In genomic region chr9:96599298-96599697, GRCh38 we compare ENCODE assay signal across 26 cellular contexts. TPM values are rescaled to one million over a fixed set of nuclear protein-coding genes. Genes with fewer than 3 reads are reported as not detected.
DNase-seq lines count a peak whose midpoint lies in the region; ATAC-seq, FAIRE-seq and TF ChIP-seq lines count a peak whose summit lies in the region.
"Had no signal": no experiment of that assay in that cellular context is flagged by ENCODE, and none has a peak within 500 bp of the region (broad histone marks: within the 10 kb centered on the region; RNA-seq: fewer than 3 reads in every experiment).

No MANE protein-coding gene starts in this region.

- no peak for TF ChIP-seq EP300 in GM12878 (IDR thresholded peaks at IDR 0.05; ENCODE audit: borderline replicate concordance in 1 of 2, control insufficient read depth in 1 of 2, low read depth in 2 of 2, low read length in 2 of 2)

- H3K4me2 ChIP-seq in GM12878 (ENCODE audit: control insufficient read depth, insufficient read depth), result no peak overlapping the region
- H3K4me2 ChIP-seq: hepatocyte had no signal

- no TSS peak for BruUV-seq in GM12878 (replicated peaks; lab: Mats Ljungman, UMichigan)

- no peaks in the 10 kb centered on the region for H4K20me1 ChIP-seq in GM12878 (ENCODE audit: control insufficient read depth, insufficient read depth)

- SMC1A ChIA-PET in GM12878 (lab: Charles Lee; ENCODE audit: uncharacterized antibody, unreplicated experiment), result no interaction called here

- TF ChIP-seq CTCF in GM12878 (IDR thresholded peaks at IDR 0.05 in 2 of 3, conservative IDR thresholded peaks at IDR 0.05 in 1 of 3; ENCODE audit: control insufficient read depth in 2 of 3, extremely low read depth in 1 of 3, insufficient read depth in 1 of 3, low read depth in 3 of 3, low read length in 3 of 3), result no peak
- TF ChIP-seq CTCF in foreskin fibroblast (IDR thresholded peaks at IDR 0.05; ENCODE audit: low read depth, low read length), result no peak
- TF ChIP-seq CTCF in left lung (IDR thresholded peaks at IDR 0.05), result no peak

- ATAC-seq in GM12878 (no peak), GM18511 (IDR thresholded peaks at IDR 0.05; ENCODE audit: unreplicated experiment) (no peak), HG02938 (IDR thresholded peaks at IDR 0.05; ENCODE audit: unreplicated experiment) (no peak), left lung (no peak)
- ATAC-seq: gastroesophageal sphincter; natural killer cell treated with Interleukin-12 subunit alpha and Interleukin-12 subunit beta and Interleukin-15 and Interleukin-18, amount 100 ng/mL, for 72 hours; stimulated activated memory B cell treated with anti-CD40 and anti-IgM and Interleukin-4, amounts not matched to agents 10 μg/mL and 1 μg/mL and 100 μg/mL, for 72 hours had no signal

- no peak for TF ChIP-seq POLR2A in GM12878 (IDR thresholded peaks at IDR 0.05; ENCODE audit: low read depth, low read length)

- H2AFZ ChIP-seq in GM12878 (ENCODE audit: control insufficient read depth, low read depth, low read length), result no peak overlapping the region
- H2AFZ ChIP-seq: hepatocyte had no signal

- no peak overlapping the region for H3K9ac ChIP-seq in GM12878 (ENCODE audit: control insufficient read depth, insufficient read depth, low read length)

- DNase-seq in AG20443 (ENCODE audit: low spot score) (peak; percentile 48), LHCN-M2 (ENCODE audit: low read depth) (peak; percentile 23), GM12878 (ENCODE audit: low read depth, low spot score) (no peak), foreskin fibroblast (peak; percentile 29 to 69), foreskin melanocyte (no peak), left lung (no peak)
- DNase-seq: activated CD4-positive, alpha-beta T cell treated with anti-CD3 and anti-CD28 coated beads for 4 hours; activated effector memory CD4-positive, alpha-beta T cell treated with Interleukin-2 at 50 U/mL for 16 hours; activated naive CD8-positive, alpha-beta T cell treated with anti-CD3 and anti-CD28 coated beads for 36 hours; cortex of kidney; DMS153; effector memory CD4-positive, alpha-beta T cell; mammary epithelial cell; NCI-H1417; NCI-H2029; NCI-H2227 treated with DMSO at 0.1 percent for 48 hours; T-helper 9 cell had no signal

- no peaks in the 10 kb centered on the region for H3K9me3 ChIP-seq in GM12878 (replicated peaks; ENCODE audit: control insufficient read depth, insufficient read depth, low read length)
- H3K9me3 ChIP-seq in left lung, result no peaks in the 10 kb centered on the region
- H3K9me3 ChIP-seq: ascending aorta, gastroesophageal sphincter, SJSA1 had no signal

- CTCF ChIA-PET in GM12878 (lab: Yijun Ruan, JAX), result no interaction called here

- RAD21 ChIA-PET in GM12878 (lab: Charles Lee; ENCODE audit: unreplicated experiment), result no interaction called here

- H3K27me3 ChIP-seq in GM12878 (replicated peaks in 1 of 2; ENCODE audit: control insufficient read depth in 2 of 2, insufficient read depth in 2 of 2, low read length in 1 of 2), result no peaks in the 10 kb centered on the region
- no peaks in the 10 kb centered on the region for H3K27me3 ChIP-seq in left lung
- H3K27me3 ChIP-seq: ascending aorta, gastroesophageal sphincter, hepatocyte, SJSA1 had no signal

- POLR2A ChIA-PET in GM12878 (lab: Charles Lee), result no interaction called here

- H3K36me3 ChIP-seq in GM12878 (ENCODE audit: control insufficient read depth in 2 of 2, insufficient read depth in 2 of 2, low read length in 1 of 2) (no peaks in the 10 kb centered on the region), left lung (no peaks in the 10 kb centered on the region)
- H3K36me3 ChIP-seq: ascending aorta, gastroesophageal sphincter, SJSA1 had no signal

- H3K4me1 ChIP-seq in GM12878 (ENCODE audit: control insufficient read depth, insufficient read depth, low read length) (no peaks in the 10 kb centered on the region), left lung (peaks cover 0 to 4% of the 10 kb centered on the region in 2 donors)
- H3K4me1 ChIP-seq: SJSA1 had no signal

- 100% methylated on average over 4 of the region's 5 CpGs for WGBS in GM12878 (ENCODE audit: insufficient coverage, insufficient replicate concordance, low lambda C conversion rate, missing lambda C conversion rate)

- no peaks in the 10 kb centered on the region for H3K79me2 ChIP-seq in GM12878 (ENCODE audit: control insufficient read depth, insufficient read depth, low read length)

- no peak for TF ChIP-seq RAD21 in GM12878 (IDR thresholded peaks at IDR 0.05; ENCODE audit: insufficient read depth, low read depth, low read length)

- no peak overlapping the region for H3K4me3 ChIP-seq in GM12878
- no peak overlapping the region for H3K4me3 ChIP-seq in foreskin fibroblast (ENCODE audit: low read depth in 1 of 2, low read length in 2 of 2)
- no peak overlapping the region for H3K4me3 ChIP-seq in left lung
- H3K4me3 ChIP-seq: ascending aorta, gastroesophageal sphincter, hepatocyte, SJSA1 had no signal

- in situ Hi-C loops in GM12878 (cut with MboI), result no loop called here

- no peak for FAIRE-seq in GM12878 (lab: Jason Lieb, UNC)

- H3K27ac ChIP-seq in GM12878 (ENCODE audit: control insufficient read depth, insufficient read depth), result no peak overlapping the region
- no peak overlapping the region for H3K27ac ChIP-seq in left lung
- H3K27ac ChIP-seq: ascending aorta, gastroesophageal sphincter, hepatocyte, SJSA1, VCaP had no signal

- intact Hi-C loops in GM12878 (cut with micrococcal nuclease; ENCODE audit: unreplicated experiment), result no loop called here
- intact Hi-C loops in left lung (cut with DNase I), result no loop called here

TF ChIP-seq in GM12878, 131 proteins besides CTCF, POLR2A, EP300 and RAD21:
- no peak for TF ChIP-seq MXI1 (IDR thresholded peaks at IDR 0.05; ENCODE audit: low read depth, low read length)
- TF ChIP-seq ZNF217 (IDR thresholded peaks at IDR 0.05), result no peak
- TF ChIP-seq TBL1XR1 (IDR thresholded peaks at IDR 0.05; ENCODE audit: low read depth, low read length), result no peak
- TF ChIP-seq NFYA (IDR thresholded peaks at IDR 0.05; ENCODE audit: borderline replicate concordance, low read depth, low read length), result no peak
- TF ChIP-seq ATF7 (IDR thresholded peaks at IDR 0.05; ENCODE audit: low read depth), result 0 out of 2 replicates have a peak, but pooled peaks have one; percentile 36
- no peak for TF ChIP-seq PAX5 (IDR thresholded peaks at IDR 0.05; ENCODE audit: borderline replicate concordance, low read depth, low read length)

RNA-seq across cellular contexts. Expression of gene CDC14B, which starts 20.3 kb away (rescaled TPM):
- total RNA-seq in LHCN-M2 (2014; rRNA removed) (10.8 and 12.6 TPM in 2 replicates), GM12878 (2014; rRNA removed) (4.1 and 6.4 TPM in 2 replicates), GM12878 (2014; rRNA removed; fragmentation: Illumina TruSeq; extraction: Trizol) (5.1 and 5.9 TPM in 2 replicates), GM12878 (2021) (6.8 TPM in 2 replicates), left lung (10 to 100 TPM; 10.5 to 17.1 TPM)
- 4.8 TPM for polyA plus RNA-seq in LHCN-M2 (2012)
- 29.4 and 35.9 TPM in 2 replicates for total RNA-seq in GM12878 (2013; cell fraction: nucleolus; rRNA removed)
- polyA plus RNA-seq in GM12878 (2011; ENCODE audit: low read depth), result 0.10 TPM
- polyA plus RNA-seq in GM12878 (2011; rRNA removed) (6.0 TPM in 2 replicates), GM12878 (2014; fragmentation: Illumina TruSeq; extraction: Trizol) (6.9 and 7.9 TPM in 2 replicates), GM12878 (2014; fragmentation: Nextera tagmentation; extraction: Ambion mirVana) (1 to 10 TPM; 4.5 to 6.3 TPM), GM12878 (2014; rRNA removed) (3.7 and 4.7 TPM in 2 replicates), GM12878 (2016; fragmentation: Nextera tagmentation; extraction: Ambion mirVana) (10 to 100 TPM in 1 of 2 experiments, 1 to 10 TPM in 1; 7.5 to 11.7 TPM)
- polyA plus RNA-seq in GM12878 (2011; cell fraction: cytosol; rRNA removed), result 4.1 and 5.0 TPM in 2 replicates
- 5.7 and 6.2 TPM in 2 replicates for polyA plus RNA-seq in GM12878 (2011; cell fraction: nucleus; rRNA removed)
- polyA plus RNA-seq in GM12878 (2012), result 0.20 and 0.29 TPM in 2 replicates
- polyA minus RNA-seq in GM12878 (2011; rRNA and poly(A)+ RNA removed), result 10.5 and 10.6 TPM in 2 replicates
- polyA minus RNA-seq in GM12878 (2011; cell fraction: cytosol; rRNA and poly(A)+ RNA removed), result 1.9 and 2.7 TPM in 2 replicates
- polyA minus RNA-seq in GM12878 (2011; cell fraction: nucleus; rRNA and poly(A)+ RNA removed), result 5.0 and 12.1 TPM in 2 replicates

RNA-seq across cellular contexts. Expression of gene PRXL2C, which starts 55.8 kb away (rescaled TPM):
- total RNA-seq in LHCN-M2 (2014; rRNA removed), result 11.2 and 14.6 TPM in 2 replicates
- polyA plus RNA-seq in LHCN-M2 (2012), result 8.2 TPM
- 2.6 and 3.3 TPM in 2 replicates for total RNA-seq in GM12878 (2013; cell fraction: nucleolus; rRNA removed)
- total RNA-seq in GM12878 (2014; rRNA removed), result 14.1 and 14.6 TPM in 2 replicates
- 12.9 and 13.2 TPM in 2 replicates for total RNA-seq in GM12878 (2014; rRNA removed; fragmentation: Illumina TruSeq; extraction: Trizol)
- total RNA-seq in GM12878 (2021), result 11.2 and 11.9 TPM in 2 replicates
- 0.83 TPM for polyA plus RNA-seq in GM12878 (2011; ENCODE audit: low read depth)
- polyA plus RNA-seq in GM12878 (2011; rRNA removed), result 4.6 and 7.6 TPM in 2 replicates
- polyA plus RNA-seq in GM12878 (2011; cell fraction: cytosol; rRNA removed), result 2.1 TPM in 2 replicates
- 0.73 and 1.0 TPM in 2 replicates for polyA plus RNA-seq in GM12878 (2011; cell fraction: nucleus; rRNA removed)
- polyA plus RNA-seq in GM12878 (2012), result 1.2 and 1.6 TPM in 2 replicates
- 7.3 and 7.8 TPM in 2 replicates for polyA plus RNA-seq in GM12878 (2014; fragmentation: Illumina TruSeq; extraction: Trizol)
- polyA plus RNA-seq in GM12878 (2014; fragmentation: Nextera tagmentation; extraction: Ambion mirVana), result 1 to 10 TPM; 4.0 to 4.7 TPM
- 7.4 and 7.6 TPM in 2 replicates for polyA plus RNA-seq in GM12878 (2014; rRNA removed)
- 10 to 100 TPM in 1 of 2 experiments, 1 to 10 TPM in 1; 6.8 to 16.0 TPM for polyA plus RNA-seq in GM12878 (2016; fragmentation: Nextera tagmentation; extraction: Ambion mirVana)
- 2.2 and 2.8 TPM in 2 replicates for polyA minus RNA-seq in GM12878 (2011; rRNA and poly(A)+ RNA removed)
- polyA minus RNA-seq in GM12878 (2011; cell fraction: cytosol; rRNA and poly(A)+ RNA removed), result 2.2 and 4.0 TPM in 2 replicates
- polyA minus RNA-seq in GM12878 (2011; cell fraction: nucleus; rRNA and poly(A)+ RNA removed), result 1.8 and 1.9 TPM in 2 replicates
- total RNA-seq in left lung, result 10 to 100 TPM; 18.2 to 31.9 TPM

Comparison
In these comparisons a context has a peak if more than half of its experiments do, and no peak if none do; other contexts are left out.
1. DNase-seq: peak in AG20443 (single experiment), LHCN-M2 (single experiment) and foreskin fibroblast (2 of 2); none in GM12878 (single experiment), foreskin melanocyte (single experiment) and left lung (0 of 2).